In genomic region chr3:19149388-19149787, GRCh38 we compare ENCODE assay signal across 9 cellular contexts. TPM values are rescaled to one million over a fixed set of nuclear protein-coding genes. Genes with fewer than 3 reads are reported as not detected.
DNase-seq lines count a peak whose midpoint lies in the region; ATAC-seq and TF ChIP-seq lines count a peak whose summit lies in the region.
"Had no signal": no experiment of that assay in that cellular context is flagged by ENCODE, and none has a peak within 500 bp of the region (broad histone marks: within the 10 kb centered on the region; RNA-seq: fewer than 3 reads in every experiment).

No MANE protein-coding gene starts in this region.

- H3K9me3 Mint-ChIP-seq in activated CD4-positive, alpha-beta T cell treated with anti-CD3 and anti-CD28 coated beads, Interleukin-2, amount 10 ng/mL, durations not matched to agents 7 days and 5 days = peaks cover 12% of the 10 kb centered on the region

- no peak for ATAC-seq in left ventricle myocardium superior

- no peak overlapping the region for H3K27ac ChIP-seq in HEK293 (ENCODE audit: extremely low read depth, low read depth, low read length)
- H3K27ac ChIP-seq: SK-N-MC had no signal

- DNase-seq in AML-193 (lab: John Stamatoyannopoulos, UW) (peak; percentile 27 to 41), iPS-NIHi11 (ENCODE audit: low spot score) (peak; percentile 54), NCI-H1092 (lab: John Stamatoyannopoulos, UW) (no peak), OCI-M2 (lab: John Stamatoyannopoulos, UW; ENCODE audit: unreplicated experiment) (no peak), left ventricle myocardium superior (no peak), glomerular visceral epithelial cell (ENCODE audit: extremely low spot score) (no peak)
- peak; percentile 39 for DNase-seq in activated CD4-positive, alpha-beta T cell treated with anti-CD3 and anti-CD28 coated beads, Interleukin-2, amount 10 ng/mL, durations not matched to agents 7 days and 5 days

- H3K4me3 Mint-ChIP-seq in activated CD4-positive, alpha-beta T cell treated with anti-CD3 and anti-CD28 coated beads, Interleukin-2, amount 10 ng/mL, durations not matched to agents 7 days and 5 days = no peak overlapping the region

- no peaks in the 10 kb centered on the region for H3K9me3 ChIP-seq in HEK293 (ENCODE audit: control insufficient read depth, insufficient read depth, low read depth, low read length)

- POLR2A ChIA-PET in HEK293 (lab: Yijun Ruan, JAX) = no interaction called here
- POLR2A ChIA-PET in activated CD4-positive, alpha-beta T cell treated with anti-CD3 and anti-CD28 coated beads, Interleukin-2, amount 10 ng/mL, durations not matched to agents 7 days and 5 days (lab: Charles Lee) = no interaction called here

- no peaks in the 10 kb centered on the region for H3K36me3 Mint-ChIP-seq in activated CD4-positive, alpha-beta T cell treated with anti-CD3 and anti-CD28 coated beads, Interleukin-2, amount 10 ng/mL, durations not matched to agents 7 days and 5 days (ENCODE audit: low read depth)

- H3K27ac Mint-ChIP-seq in activated CD4-positive, alpha-beta T cell treated with anti-CD3 and anti-CD28 coated beads, Interleukin-2, amount 10 ng/mL, durations not matched to agents 7 days and 5 days = no peak overlapping the region

- no peak for TF ChIP-seq CTCF in HEK293 (tag by site-specific recombination; IDR thresholded peaks at IDR 0.05)

- H3K4me3 ChIP-seq in HEK293 (ENCODE audit: low read depth, low read length) = no peak overlapping the region
- H3K4me3 ChIP-seq: SK-N-MC had no signal

- H3K4me1 Mint-ChIP-seq in activated CD4-positive, alpha-beta T cell treated with anti-CD3 and anti-CD28 coated beads, Interleukin-2, amount 10 ng/mL, durations not matched to agents 7 days and 5 days = peaks cover 21% of the 10 kb centered on the region

- intact Hi-C loops in left ventricle myocardium superior (cut with micrococcal nuclease) = no loop called here

- H3K4me1 ChIP-seq in HEK293 (ENCODE audit: control insufficient read depth, insufficient read depth, low read length) = peaks cover 4% of the 10 kb centered on the region

- peaks cover 39% of the 10 kb centered on the region for H3K27me3 Mint-ChIP-seq in activated CD4-positive, alpha-beta T cell treated with anti-CD3 and anti-CD28 coated beads, Interleukin-2, amount 10 ng/mL, durations not matched to agents 7 days and 5 days

- no peaks in the 10 kb centered on the region for H3K36me3 ChIP-seq in HEK293 (ENCODE audit: control insufficient read depth in 2 of 2, insufficient read depth in 1 of 2, low read length in 2 of 2)

- CTCF ChIA-PET in HEK293 (lab: Yijun Ruan, JAX) = no interaction called here
- CTCF ChIA-PET in activated CD4-positive, alpha-beta T cell treated with anti-CD3 and anti-CD28 coated beads, Interleukin-2, amount 10 ng/mL, durations not matched to agents 7 days and 5 days (lab: Charles Lee) = interaction anchor here (0.6 to 1.2 kb wide), 2 partner anchors 10 to 14 kb away, joined by 3 to 4 read pairs; no protein-coding TSS in a partner anchor

TF ChIP-seq in HEK293, 187 proteins besides CTCF, POLR2A, EP300 and RAD21:
- TF ChIP-seq REST (tag by site-specific recombination; IDR thresholded peaks at IDR 0.05) = peak; percentile 84
- TF ChIP-seq ZBTB17 (tag by site-specific recombination; IDR thresholded peaks at IDR 0.05) = no peak

RNA-seq across cellular contexts. Expression of gene KCNH8, which starts 1.1 kb away (rescaled TPM):
- total RNA-seq in activated CD4-positive, alpha-beta T cell treated with anti-CD3 and anti-CD28 coated beads, Interleukin-2, amount 10 ng/mL, durations not matched to agents 7 days and 5 days = not detected
- 0.05 TPM for total RNA-seq in left ventricle myocardium superior

Comparison
In these comparisons a context has a peak if more than half of its experiments do, and no peak if none do; other contexts are left out.
1. DNase-seq: peak in AML-193 (2 of 2), activated CD4-positive, alpha-beta T cell treated with anti-CD3 and anti-CD28 coated beads, Interleukin-2, amount 10 ng/mL, durations not matched to agents 7 days and 5 days (single experiment) and iPS-NIHi11 (single experiment); none in NCI-H1092 (single experiment), OCI-M2 (single experiment), left ventricle myocardium superior (single experiment) and glomerular visceral epithelial cell (single experiment).